Comparison of ENCODE assay signal across 8 cellular contexts in the genomic region with DNA sequence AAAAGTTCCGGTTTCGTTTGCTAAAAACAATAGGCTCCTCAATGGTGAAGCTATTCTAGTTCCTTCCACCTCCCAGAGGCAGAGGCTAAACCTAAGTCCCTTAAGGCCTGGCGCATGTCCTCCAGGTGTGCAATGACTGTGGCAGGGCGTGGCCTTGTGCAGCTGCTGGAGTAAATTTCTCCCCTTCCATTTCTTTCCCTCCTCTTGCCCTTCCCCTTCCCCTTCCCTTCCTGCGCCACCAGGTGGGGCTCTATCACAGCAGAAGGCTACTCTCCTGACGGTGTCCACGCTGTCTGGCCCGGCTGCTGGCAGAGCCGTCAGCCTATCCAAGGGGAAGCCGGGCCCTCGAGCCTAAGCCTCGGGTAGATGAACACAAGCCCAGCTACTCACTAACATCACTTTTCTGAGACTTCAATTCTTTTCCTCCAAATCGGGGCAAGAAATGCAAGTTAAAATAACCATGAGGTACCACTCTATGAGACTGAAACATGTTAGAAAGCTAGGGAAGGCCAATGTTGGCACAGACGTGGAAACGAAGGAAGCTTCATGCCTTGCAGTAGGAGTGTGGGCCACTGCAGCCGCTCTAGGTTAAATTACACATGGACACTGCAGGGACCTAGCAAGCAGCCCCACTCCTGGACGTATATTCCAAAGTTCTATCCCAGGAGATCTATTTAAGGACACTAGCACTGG.
DNase-seq lines count a peak whose midpoint lies in the region; ATAC-seq lines count a peak whose summit lies in the region.

No MANE protein-coding gene starts in this region.

- ATAC-seq in GM18907 (IDR thresholded peaks at IDR 0.05; ENCODE audit: unreplicated experiment) (peak; percentile 93), HG03103 (IDR thresholded peaks at IDR 0.05; ENCODE audit: low read depth, unreplicated experiment) (peak; percentile 86)

- peak; percentile 90 for DNase-seq in AG20443 (ENCODE audit: low spot score)
- peak; percentile 88 for DNase-seq in NCI-H2227 (lab: John Stamatoyannopoulos, UW; ENCODE audit: unreplicated experiment)
- peak; percentile 12 to 37 (median 14) for DNase-seq in activated CD4-positive, CD25-positive, alpha-beta regulatory T cell (lab: John Stamatoyannopoulos, UW)
- peak in 57 of 61 donors; percentile 8 to 76 (median 43) for DNase-seq in caudate nucleus (lab: John Stamatoyannopoulos, UW)
- DNase-seq in kidney glomerular epithelial cell (lab: John Stamatoyannopoulos, UW): peak; percentile 57
- DNase-seq in stimulated activated CD4-positive, alpha-beta T cell treated with anti-CD3 and anti-CD28 coated beads, Interleukin-4, amount 100 ng/mL, for 24 hours: peak; percentile 63

- H3K27ac ChIP-seq in caudate nucleus (ENCODE audit: low read depth, low read length): no peak overlapping the region

Comparison
In these comparisons a context has a peak if more than half of its experiments do, and no peak if none do; other contexts are left out.
1. DNase-seq: peak in every context shown above with its lines; median percentile 90 in AG20443; 88 in NCI-H2227; 63 in stimulated activated CD4-positive, alpha-beta T cell treated with anti-CD3 and anti-CD28 coated beads, Interleukin-4, amount 100 ng/mL, for 24 hours; 57 in kidney glomerular epithelial cell; 43 in caudate nucleus; 14 in activated CD4-positive, CD25-positive, alpha-beta regulatory T cell.